ENCODE assay signal across 1 cellular context in genomic region chr12:101599311-101599710, GRCh38.
TF ChIP-seq lines count a peak whose summit lies in the region.

No MANE protein-coding gene starts in this region.

TF ChIP-seq in HepG2, 621 proteins besides CTCF, POLR2A, EP300 and RAD21 (continued from another document and continues in another):
- no peak for TF ChIP-seq E2F1 (CRISPR knock-in tag; IDR thresholded peaks at IDR 0.05)
- TF ChIP-seq PCBP1 (IDR thresholded peaks at IDR 0.05; ENCODE audit: borderline replicate concordance, low read depth, low read length), result no peak
- TF ChIP-seq FOXM1 (CRISPR knock-in tag; IDR thresholded peaks at IDR 0.05), result no peak
- no peak for TF ChIP-seq BHLHE40 (IDR thresholded peaks at IDR 0.05; ENCODE audit: low read length)
- no peak for TF ChIP-seq ZNF713 (CRISPR knock-in tag; IDR thresholded peaks at IDR 0.05)
- no peak for TF ChIP-seq ASH2L (IDR thresholded peaks at IDR 0.05; ENCODE audit: insufficient read length, low read depth, low read length)
- no peak for TF ChIP-seq ZNF547 (CRISPR knock-in tag; IDR thresholded peaks at IDR 0.05)
- no peak for TF ChIP-seq PHB2 (IDR thresholded peaks at IDR 0.05; ENCODE audit: partially characterized antibody)
- TF ChIP-seq IKZF1 (IDR thresholded peaks at IDR 0.05), result no peak
- TF ChIP-seq ZNF543 (CRISPR knock-in tag; IDR thresholded peaks at IDR 0.05), result no peak
- peak; percentile 40; the same call in 1 of the 2 replicates for TF ChIP-seq ATF2 (CRISPR knock-in tag; IDR thresholded peaks at IDR 0.05)
- peak; percentile 61; the same call in 1 of the 2 replicates for TF ChIP-seq SIX1 (CRISPR knock-in tag; IDR thresholded peaks at IDR 0.05; ENCODE audit: borderline replicate concordance)
- TF ChIP-seq ZSCAN9 (CRISPR knock-in tag; IDR thresholded peaks at IDR 0.05; ENCODE audit: borderline replicate concordance), result no peak
- no peak for TF ChIP-seq NFE2 (CRISPR knock-in tag; IDR thresholded peaks at IDR 0.05)
- TF ChIP-seq NFIC (IDR thresholded peaks at IDR 0.05; ENCODE audit: low read length), result peak; percentile 52; the same call in 1 of the 2 replicates
- no peak for TF ChIP-seq HIVEP1 (CRISPR knock-in tag; IDR thresholded peaks at IDR 0.05)
- no peak for TF ChIP-seq GMEB1 (CRISPR knock-in tag; IDR thresholded peaks at IDR 0.05; ENCODE audit: borderline replicate concordance)
- TF ChIP-seq NCOA2 (CRISPR knock-in tag; IDR thresholded peaks at IDR 0.05), result peak; percentile 95
- TF ChIP-seq BRD4 (CRISPR knock-in tag; IDR thresholded peaks at IDR 0.05), result no peak
- no peak for TF ChIP-seq THAP9 (CRISPR knock-in tag; IDR thresholded peaks at IDR 0.05; ENCODE audit: borderline replicate concordance)
- TF ChIP-seq FOXP4 (CRISPR knock-in tag; IDR thresholded peaks at IDR 0.05), result peak; percentile 51
- no peak for TF ChIP-seq ZNF383 (CRISPR knock-in tag; IDR thresholded peaks at IDR 0.05; ENCODE audit: borderline replicate concordance)
- TF ChIP-seq ZNF782 (CRISPR knock-in tag; IDR thresholded peaks at IDR 0.05; ENCODE audit: borderline replicate concordance), result no peak
- no peak for TF ChIP-seq ZNF720 (CRISPR knock-in tag; IDR thresholded peaks at IDR 0.05)
- no peak for TF ChIP-seq ZNF83 (CRISPR knock-in tag; IDR thresholded peaks at IDR 0.05; ENCODE audit: borderline replicate concordance)
- no peak for TF ChIP-seq MAF1 (CRISPR knock-in tag; IDR thresholded peaks at IDR 0.05; ENCODE audit: borderline replicate concordance)
- TF ChIP-seq SIX4 (CRISPR knock-in tag; IDR thresholded peaks at IDR 0.05), result 0 out of 2 replicates have a peak, but pooled peaks have one; percentile 34
- TF ChIP-seq TERF1 (CRISPR knock-in tag; IDR thresholded peaks at IDR 0.05), result no peak
- TF ChIP-seq ATF1 (CRISPR knock-in tag; IDR thresholded peaks at IDR 0.05), result no peak
- TF ChIP-seq ZHX2 (IDR thresholded peaks at IDR 0.05; ENCODE audit: low read depth), result no peak
- TF ChIP-seq ZHX2 (CRISPR knock-in tag; IDR thresholded peaks at IDR 0.05; ENCODE audit: borderline replicate concordance), result no peak
- no peak for TF ChIP-seq BORCS8-MEF2B (CRISPR knock-in tag; IDR thresholded peaks at IDR 0.05)
- peak; percentile 81; the same call in 1 of the 2 replicates for TF ChIP-seq CREM (IDR thresholded peaks at IDR 0.05)
- no peak for TF ChIP-seq CREM (CRISPR knock-in tag; IDR thresholded peaks at IDR 0.05)
- TF ChIP-seq ZNF674 (CRISPR knock-in tag; IDR thresholded peaks at IDR 0.05; ENCODE audit: low read depth), result no peak
- no peak for TF ChIP-seq MTF2 (CRISPR knock-in tag; IDR thresholded peaks at IDR 0.05; ENCODE audit: borderline replicate concordance)
- TF ChIP-seq PAXIP1 (CRISPR knock-in tag; conservative IDR thresholded peaks at IDR 0.05), result peak; percentile 62
- 0 out of 2 replicates have a peak, but pooled peaks have one; percentile 34 for TF ChIP-seq PHF21A (CRISPR knock-in tag; IDR thresholded peaks at IDR 0.05)
- TF ChIP-seq ERF (CRISPR knock-in tag; IDR thresholded peaks at IDR 0.05), result no peak
